ENCODE assay signal across 21 cellular contexts in genomic region chr6:74041420-74041819, GRCh38.
"Had no signal": no experiment of that assay in that cellular context is flagged by ENCODE, and none has a peak within 500 bp of the region (broad histone marks: within the 10 kb centered on the region; RNA-seq: fewer than 3 reads in every experiment).

No MANE protein-coding gene starts in this region.

- H3K27ac Mint-ChIP-seq: activated naive CD4-positive, alpha-beta T cell treated with anti-CD3 and anti-CD28 coated beads for 36 hours; immature natural killer cell; nephron; stimulated activated naive B cell treated with anti-CD40 and anti-IgM and Interleukin-4, amounts not matched to agents 10 μg/mL and 1 μg/mL and 100 μg/mL, for 72 hours; T-helper 1 cell treated with Interleukin-12 subunit alpha and Interleukin-12 subunit beta and Interleukin-4 antibody, amounts not matched to agents 30 μg/mL and 1 μg/mL, for 36 hours had no signal

- H3K4me3 Mint-ChIP-seq: activated naive CD4-positive, alpha-beta T cell treated with anti-CD3 and anti-CD28 coated beads for 36 hours; immature natural killer cell; nephron; stimulated activated naive B cell treated with anti-CD40 and anti-IgM and Interleukin-4, amounts not matched to agents 10 μg/mL and 1 μg/mL and 100 μg/mL, for 72 hours; T-helper 1 cell treated with Interleukin-12 subunit alpha and Interleukin-12 subunit beta and Interleukin-4 antibody, amounts not matched to agents 30 μg/mL and 1 μg/mL, for 36 hours had no signal

- H3K27me3 ChIP-seq: heart right ventricle, transverse colon, uterus had no signal

- H3K36me3 Mint-ChIP-seq: immature natural killer cell; stimulated activated naive B cell treated with anti-CD40 and anti-IgM and Interleukin-4, amounts not matched to agents 10 μg/mL and 1 μg/mL and 100 μg/mL, for 72 hours had no signal

- H3K4me1 Mint-ChIP-seq: immature natural killer cell; stimulated activated naive B cell treated with anti-CD40 and anti-IgM and Interleukin-4, amounts not matched to agents 10 μg/mL and 1 μg/mL and 100 μg/mL, for 72 hours had no signal

- H3K4me3 ChIP-seq: coronary artery, heart right ventricle, left ventricle myocardium inferior, smooth muscle cell, transverse colon, uterus had no signal

- H3K27me3 Mint-ChIP-seq: stimulated activated naive B cell treated with anti-CD40 and anti-IgM and Interleukin-4, amounts not matched to agents 10 μg/mL and 1 μg/mL and 100 μg/mL, for 72 hours had no signal

- H3K9me3 Mint-ChIP-seq: T-helper 1 cell treated with Interleukin-12 subunit alpha and Interleukin-12 subunit beta and Interleukin-4 antibody, amounts not matched to agents 30 μg/mL and 1 μg/mL, for 36 hours had no signal

- H3K9me3 ChIP-seq: transverse colon, uterus had no signal

- H3K36me3 ChIP-seq: heart right ventricle, left ventricle myocardium inferior, transverse colon, uterus had no signal

- H3K27ac ChIP-seq: coronary artery, heart right ventricle, left ventricle myocardium inferior, transverse colon, uterus had no signal

- H3K4me1 ChIP-seq: left ventricle myocardium inferior, transverse colon, uterus had no signal

- ATAC-seq: heart right ventricle; sciatic nerve; stimulated activated naive B cell treated with anti-CD40 and anti-IgM and Interleukin-4, amounts not matched to agents 10 μg/mL and 1 μg/mL and 100 μg/mL, for 72 hours had no signal

- FAIRE-seq: bronchial epithelial cell had no signal

- DNase-seq: activated CD4-positive, alpha-beta T cell treated with anti-CD3 and anti-CD28 coated beads for 4 hours; activated CD4-positive, alpha-beta T cell treated with anti-CD3 and anti-CD28 coated beads, Interleukin-2, amount 50 U/mL, for 48 hours; activated CD4-positive, CD25-positive, alpha-beta regulatory T cell; activated naive CD4-positive, alpha-beta T cell treated with anti-CD3 and anti-CD28 coated beads for 36 hours; activated T-cell treated with anti-CD3 and anti-CD28 coated beads, Interleukin-2, amount 50 U/mL, for 48 hours; amygdala; heart right ventricle; immature natural killer cell; left ventricle myocardium inferior; midbrain; stimulated activated CD4-positive, alpha-beta T cell treated with anti-CD3 and anti-CD28 coated beads, Interleukin-15, amount 100 ng/mL, for 24 hours; stimulated activated naive B cell treated with anti-CD40 and anti-IgM and Interleukin-4, amounts not matched to agents 10 μg/mL and 1 μg/mL and 100 μg/mL, for 72 hours; T1000; transverse colon; uterus had no signal
